18 cellular contexts compared by ENCODE assay signal in the genomic region with DNA sequence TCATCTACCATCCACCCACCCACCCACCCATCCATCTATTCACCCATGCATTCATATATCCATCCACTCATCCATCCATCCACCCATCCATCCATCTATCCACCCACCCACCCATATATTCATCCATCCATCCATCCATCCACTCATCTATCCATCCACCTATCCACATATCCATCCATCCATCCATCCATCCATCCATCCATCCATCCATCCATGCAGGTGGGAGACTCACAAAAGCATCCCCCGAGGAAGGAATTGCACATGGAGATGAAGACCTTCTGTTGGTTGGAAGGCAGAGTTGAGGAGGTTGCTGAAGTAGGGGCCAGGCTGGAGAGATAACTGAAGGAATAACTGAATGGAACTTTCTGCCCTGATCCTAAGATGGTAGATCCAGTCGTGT.
"Had no signal": no experiment of that assay in that cellular context is flagged by ENCODE, and none has a peak within 500 bp of the region (broad histone marks: within the 10 kb centered on the region; RNA-seq: fewer than 3 reads in every experiment).

No MANE protein-coding gene starts in this region.

- H3K9me3 ChIP-seq: mucosa of descending colon, tibial nerve, vagina had no signal

- H3K27me3 ChIP-seq: tibial nerve, vagina had no signal

- H3K4me3 ChIP-seq: mucosa of descending colon, skin epidermis, tibial nerve, vagina had no signal

- H3K27ac ChIP-seq: tibial nerve, vagina had no signal

- DNase-seq: activated CD4-positive, alpha-beta T cell treated with anti-CD3 and anti-CD28 coated beads, Interleukin-2, amount 50 U/mL, for 48 hours; activated CD4-positive, CD25-positive, alpha-beta regulatory T cell treated with anti-CD3 and anti-CD28 coated beads, Interleukin-2, amount 50 U/mL, for 72 hours; activated effector memory CD4-positive, alpha-beta T cell treated with Interleukin-2 at 50 U/mL for 16 hours; activated T-cell treated with anti-CD3 and anti-CD28 coated beads, Interleukin-2, amount 50 U/mL, for 4 hours; cortex of kidney; effector CD4-positive, alpha-beta T cell; nucleus accumbens; stimulated activated CD4-positive, alpha-beta T cell treated with anti-CD3 and anti-CD28 coated beads, Interleukin-15, amount 100 ng/mL, for 24 hours; stimulated activated CD4-positive, alpha-beta T cell treated with anti-CD3 and anti-CD28 coated beads, Interleukin-4, amount 100 ng/mL, for 1 hour; T-helper 9 cell had no signal

- ATAC-seq: activated naive CD4-positive, alpha-beta T cell treated with anti-CD3 and anti-CD28 coated beads, Interleukin-2, amount 50 U/mL, for 72 hours; activated T-cell treated with anti-CD3 and anti-CD28 coated beads, Interleukin-2, amount 50 U/mL, for 4 hours; mucosa of descending colon; naive thymus-derived CD4-positive, alpha-beta T cell had no signal

- H3K9me3 Mint-ChIP-seq: activated naive CD4-positive, alpha-beta T cell treated with anti-CD3 and anti-CD28 coated beads, Interleukin-2, amount 50 U/mL, for 72 hours; activated T-cell treated with anti-CD3 and anti-CD28 coated beads, Interleukin-2, amount 50 U/mL, for 4 hours; brain; central memory CD8-positive, alpha-beta T cell; naive thymus-derived CD4-positive, alpha-beta T cell had no signal

- H3K4me3 Mint-ChIP-seq: activated T-cell treated with anti-CD3 and anti-CD28 coated beads, Interleukin-2, amount 50 U/mL, for 4 hours; brain; central memory CD8-positive, alpha-beta T cell had no signal

- H3K27me3 Mint-ChIP-seq: central memory CD8-positive, alpha-beta T cell; naive thymus-derived CD4-positive, alpha-beta T cell had no signal
